1 cellular context compared by ENCODE assay signal in the genomic region with DNA sequence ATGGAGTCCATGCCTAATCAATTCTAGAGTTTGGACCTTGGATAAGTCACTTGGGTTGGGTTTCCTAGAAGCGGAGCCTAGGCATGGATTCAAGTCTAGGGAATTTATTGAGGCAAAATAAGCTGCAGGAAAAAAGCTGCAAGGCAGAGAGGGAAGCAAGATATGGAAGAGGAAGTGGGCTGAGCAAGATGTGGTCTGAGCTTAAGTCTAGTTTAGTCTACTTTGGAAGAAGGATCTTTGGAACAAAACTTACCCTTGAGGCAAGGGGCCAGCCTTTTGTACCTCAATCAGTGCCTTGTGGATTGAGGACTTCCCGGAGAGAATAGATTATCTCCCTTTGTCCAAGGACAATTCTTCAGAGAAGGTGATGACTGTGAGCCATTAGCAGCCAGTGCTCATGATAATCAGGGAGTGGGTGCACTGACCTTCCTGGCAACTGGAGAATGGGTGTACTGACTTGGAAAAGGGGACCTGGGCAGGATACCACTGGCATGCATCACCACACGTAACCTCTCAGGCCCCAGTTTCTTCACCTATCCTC.
TF ChIP-seq lines count a peak whose summit lies in the region.

No MANE protein-coding gene starts in this region.

TF ChIP-seq in H1, 55 proteins besides CTCF, POLR2A, EP300 and RAD21:
- no peak for TF ChIP-seq SIN3A (conservative IDR thresholded peaks at IDR 0.05 in 1 of 2, IDR thresholded peaks at IDR 0.05 in 1 of 2; ENCODE audit: low read depth in 1 of 2, low read length in 2 of 2)
- TF ChIP-seq NANOG (IDR thresholded peaks at IDR 0.05; ENCODE audit: insufficient read depth, low read depth, low read length, poor library complexity, severe bottlenecking) = peak; percentile 80
